ENCODE assay signal across 11 cellular contexts in genomic region chr11:612961-613300, GRCh38. TPM values are rescaled to one million over a fixed set of nuclear protein-coding genes. Genes with fewer than 3 reads are reported as not detected.
DNase-seq lines count a peak whose midpoint lies in the region; ATAC-seq, FAIRE-seq and TF ChIP-seq lines count a peak whose summit lies in the region.
"Had no signal": no experiment of that assay in that cellular context is flagged by ENCODE, and none has a peak within 500 bp of the region (broad histone marks: within the 10 kb centered on the region; RNA-seq: fewer than 3 reads in every experiment).

No MANE protein-coding gene starts in this region.

- TF ChIP-seq RAD21 in HepG2 (CRISPR knock-in tag; IDR thresholded peaks at IDR 0.05): no peak

- no CpG with 5 or more reads among the region's 10 CpGs for WGBS in HepG2 (ENCODE audit: low lambda C conversion rate)
- WGBS in right lobe of liver (ENCODE audit: insufficient coverage, low coverage, low lambda C conversion rate, missing lambda C conversion rate): no CpG with 5 or more reads among the region's 10 CpGs
- WGBS in gastroesophageal sphincter (ENCODE audit: low coverage in 1 of 2), 2 donors: 100% methylated on average over 1 to 2 of the region's 10 CpGs

- no TSS peak for BruUV-seq in HepG2 (replicated peaks; lab: Mats Ljungman, UMichigan)

- H3K79me2 ChIP-seq in HepG2 (ENCODE audit: insufficient read depth, low read length): no peaks in the 10 kb centered on the region

- peaks cover 3% of the 10 kb centered on the region; the same call in 1 of the 2 replicates for H4K20me1 ChIP-seq in HepG2 (ENCODE audit: insufficient read depth, low read length)

- intact Hi-C loops in HepG2 (cut with micrococcal nuclease; ENCODE audit: unreplicated experiment): loop anchor here (10.0 kb wide), 1 partner anchor 58 kb away; no protein-coding TSS in a partner anchor
- intact Hi-C loops in right lobe of liver (cut with DNase I): loop anchor here in 1 of 2 donors (5.0 kb wide), 1 partner anchor 56 kb away; no protein-coding TSS in a partner anchor

- H3K9ac ChIP-seq in HepG2 (ENCODE audit: insufficient read depth, low read depth, low read length): no peak overlapping the region

- no peaks in the 10 kb centered on the region for H3K4me1 ChIP-seq in HepG2 (ENCODE audit: insufficient read depth, low read length)
- peaks cover 0 to 57% (median 28%) of the 10 kb centered on the region in 4 donors for H3K4me1 ChIP-seq in right lobe of liver
- peaks cover 0 to 44% (median 28%) of the 10 kb centered on the region in 3 donors for H3K4me1 ChIP-seq in gastroesophageal sphincter

- TF ChIP-seq CTCF in HepG2 (CRISPR knock-in tag; IDR thresholded peaks at IDR 0.05): no peak
- TF ChIP-seq CTCF in right lobe of liver (IDR thresholded peaks at IDR 0.05): no peak
- TF ChIP-seq CTCF in gastroesophageal sphincter (IDR thresholded peaks at IDR 0.05): no peak

- H3K27ac ChIP-seq in HepG2 (ENCODE audit: extremely low read length, insufficient read depth, low read length) (no peak overlapping the region), right lobe of liver (peak overlapping the region in 1 of 3 donors; percentile 53), gastroesophageal sphincter (peak overlapping the region in 3 of 4 donors; percentile 87 to 94 (median 93))

- in situ Hi-C loops in HepG2 (cut with HindIII; ENCODE audit: extremely low pct_ligation_motif_present, low pct_unique_long_range_greater_than_20kb): no loop called here

- H3K36me3 ChIP-seq in HepG2 (replicated peaks in 1 of 2; ENCODE audit: control insufficient read depth in 1 of 2, insufficient read depth in 2 of 2, low read length in 2 of 2): peaks cover 31 to 60% of the 10 kb centered on the region in 2 experiments; a peak in 4 of 5 replicates
- peaks cover 6 to 48% (median 26%) of the 10 kb centered on the region in 4 donors for H3K36me3 ChIP-seq in right lobe of liver
- H3K36me3 ChIP-seq in gastroesophageal sphincter: peaks cover 0 to 68% of the 10 kb centered on the region in 2 donors

- H3K9me3 ChIP-seq in HepG2 (ENCODE audit: low read length): no peaks in the 10 kb centered on the region
- H3K9me3 ChIP-seq in right lobe of liver: no peaks in the 10 kb centered on the region
- no peaks in the 10 kb centered on the region for H3K9me3 ChIP-seq in gastroesophageal sphincter
- H3K9me3 ChIP-seq: tibial artery had no signal

- ATAC-seq in HepG2 (no peak), right lobe of liver (no peak), gastroesophageal sphincter (no peak), GM18858 (IDR thresholded peaks at IDR 0.05; ENCODE audit: unreplicated experiment) (no peak)

- no peak for TF ChIP-seq POLR2A in HepG2 (IDR thresholded peaks at IDR 0.05; ENCODE audit: insufficient read depth in 1 of 2, low read depth in 2 of 2, low read length in 2 of 2)
- TF ChIP-seq POLR2A in right lobe of liver (IDR thresholded peaks at IDR 0.05): no peak
- TF ChIP-seq POLR2A in gastroesophageal sphincter (IDR thresholded peaks at IDR 0.05): no peak

- FAIRE-seq in HepG2 (lab: Jason Lieb, UNC): no peak

- TF ChIP-seq EP300 in HepG2 (IDR thresholded peaks at IDR 0.05; ENCODE audit: low read depth in 2 of 2, low read length in 2 of 2) (no peak), HepG2 (CRISPR knock-in tag; IDR thresholded peaks at IDR 0.05; ENCODE audit: borderline replicate concordance) (no peak), gastroesophageal sphincter (IDR thresholded peaks at IDR 0.05) (no peak)

- H3K4me3 ChIP-seq in HepG2 (replicated peaks in 1 of 3; ENCODE audit: insufficient read depth in 1 of 3, low read depth in 2 of 3, low read length in 3 of 3) (no peak overlapping the region), right lobe of liver (no peak overlapping the region), gastroesophageal sphincter (no peak overlapping the region)
- H3K4me3 ChIP-seq: tibial artery had no signal

- POLR2A ChIA-PET in HepG2 (lab: Yijun Ruan, JAX): no interaction called here

- DNase-seq in HepG2 (ENCODE audit: low spot score): no peak
- DNase-seq in right lobe of liver: no peak
- DNase-seq in NCI-H82 (lab: John Stamatoyannopoulos, UW): no peak
- no peak for DNase-seq in COLO668 (lab: John Stamatoyannopoulos, UW; ENCODE audit: unreplicated experiment)
- DNase-seq: GF-D8, NCI-H446 treated with DMSO at 0.1 percent for 48 hours had no signal

- no peak overlapping the region for H2AFZ ChIP-seq in HepG2 (ENCODE audit: low read length)

- H3K27me3 ChIP-seq in HepG2 (ENCODE audit: control insufficient read depth in 1 of 2, insufficient read depth in 2 of 2, low read length in 2 of 2) (no peaks in the 10 kb centered on the region), right lobe of liver (no peaks in the 10 kb centered on the region), gastroesophageal sphincter (no peaks in the 10 kb centered on the region)
- H3K27me3 ChIP-seq: tibial artery had no signal

- CTCF ChIA-PET in HepG2 (lab: Yijun Ruan, JAX; ENCODE audit: low intra/inter-chr PET ratio, low total read pairs): no interaction called here

- H3K4me2 ChIP-seq in HepG2 (ENCODE audit: low read depth, low read length): no peak overlapping the region

RNA-seq across cellular contexts. Expression of gene IRF7, which starts 2.8 kb away (rescaled TPM):
- total RNA-seq in HepG2 (2016; rRNA removed; fragmentation: Illumina TruSeq; extraction: Trizol) (not detected in 2 replicates), right lobe of liver (10 to 100 TPM; 27.3 to 72.8 (median 47.7) TPM), gastroesophageal sphincter (10 to 100 TPM in 3 of 4 donors, 1 to 10 TPM in 1; 5.4 to 25.4 (median 13.9) TPM)
- total RNA-seq in HepG2 (2016; cell fraction: cytosol; rRNA removed; fragmentation: Illumina TruSeq; extraction: Trizol; ENCODE audit: low read depth): not detected in 2 replicates
- total RNA-seq in HepG2 (2016; cell fraction: insoluble cytoplasmic fraction; rRNA removed; fragmentation: Illumina TruSeq; extraction: Trizol): not detected in 2 replicates
- not detected in 2 replicates for total RNA-seq in HepG2 (2016; cell fraction: membrane; rRNA removed; fragmentation: Illumina TruSeq; extraction: Trizol)
- not detected in 2 replicates for total RNA-seq in HepG2 (2016; cell fraction: nucleus; rRNA removed; fragmentation: Illumina TruSeq; extraction: Trizol)
- 0.04 TPM in 1 of 2 replicates, not detected in the other for polyA plus RNA-seq in HepG2 (2011; rRNA removed)
- 0.03 TPM in 1 of 2 replicates, not detected in the other for polyA plus RNA-seq in HepG2 (2011; cell fraction: cytosol; rRNA removed)
- 0.47 and 0.69 TPM in 2 replicates for polyA plus RNA-seq in HepG2 (2011; cell fraction: nucleus; rRNA removed)
- polyA plus RNA-seq in HepG2 (2012): 0.42 and 0.91 TPM in 2 replicates
- not detected in 2 replicates for polyA plus RNA-seq in HepG2 (2016; cell fraction: cytosol; fragmentation: Illumina TruSeq; extraction: Trizol; ENCODE audit: low read depth)
- polyA plus RNA-seq in HepG2 (2016; cell fraction: insoluble cytoplasmic fraction; fragmentation: Illumina TruSeq; extraction: Trizol; ENCODE audit: low read depth): not detected in 2 replicates
- polyA plus RNA-seq in HepG2 (2016; cell fraction: membrane; fragmentation: Illumina TruSeq; extraction: Trizol; ENCODE audit: low read depth): not detected in 2 replicates
- not detected in 2 replicates for polyA plus RNA-seq in HepG2 (2016; cell fraction: nucleus; fragmentation: Illumina TruSeq; extraction: Trizol; ENCODE audit: insufficient read depth, low read depth)
- 3.8 TPM in 1 of 2 replicates, not detected in the other for polyA minus RNA-seq in HepG2 (2011; rRNA and poly(A)+ RNA removed; ENCODE audit: low replicate concordance)
- polyA minus RNA-seq in HepG2 (2011; cell fraction: cytosol; rRNA and poly(A)+ RNA removed): not detected in 2 replicates
- polyA minus RNA-seq in HepG2 (2011; cell fraction: nucleus; rRNA and poly(A)+ RNA removed): not detected in 2 replicates

RNA-seq across cellular contexts. Expression of gene CDHR5, which starts 11.8 kb away (rescaled TPM):
- total RNA-seq in HepG2 (2016; rRNA removed; fragmentation: Illumina TruSeq; extraction: Trizol) (0.21 and 0.46 TPM in 2 replicates), right lobe of liver (100 to 1,000 TPM in 2 of 6 experiments, 10 to 100 TPM in 4; 59.4 to 162 (median 80.7) TPM), gastroesophageal sphincter (not detected)
- total RNA-seq in HepG2 (2016; cell fraction: cytosol; rRNA removed; fragmentation: Illumina TruSeq; extraction: Trizol; ENCODE audit: low read depth): 0.09 TPM in 1 of 2 replicates, not detected in the other
- 0.52 TPM in 1 of 2 replicates, not detected in the other for total RNA-seq in HepG2 (2016; cell fraction: insoluble cytoplasmic fraction; rRNA removed; fragmentation: Illumina TruSeq; extraction: Trizol)
- total RNA-seq in HepG2 (2016; cell fraction: membrane; rRNA removed; fragmentation: Illumina TruSeq; extraction: Trizol): 0.25 and 0.52 TPM in 2 replicates
- total RNA-seq in HepG2 (2016; cell fraction: nucleus; rRNA removed; fragmentation: Illumina TruSeq; extraction: Trizol): 0.65 and 0.72 TPM in 2 replicates
- polyA plus RNA-seq in HepG2 (2011; rRNA removed): 0.68 and 0.71 TPM in 2 replicates
- 0.19 and 0.67 TPM in 2 replicates for polyA plus RNA-seq in HepG2 (2011; cell fraction: cytosol; rRNA removed)
- polyA plus RNA-seq in HepG2 (2011; cell fraction: nucleus; rRNA removed): 1.8 and 3.5 TPM in 2 replicates
- polyA plus RNA-seq in HepG2 (2012): 0.37 and 0.71 TPM in 2 replicates
- polyA plus RNA-seq in HepG2 (2016; cell fraction: cytosol; fragmentation: Illumina TruSeq; extraction: Trizol; ENCODE audit: low read depth): 0.06 and 0.12 TPM in 2 replicates
- polyA plus RNA-seq in HepG2 (2016; cell fraction: insoluble cytoplasmic fraction; fragmentation: Illumina TruSeq; extraction: Trizol; ENCODE audit: low read depth): 0.70 and 0.90 TPM in 2 replicates
- polyA plus RNA-seq in HepG2 (2016; cell fraction: membrane; fragmentation: Illumina TruSeq; extraction: Trizol; ENCODE audit: low read depth): 0.11 and 0.40 TPM in 2 replicates
- polyA plus RNA-seq in HepG2 (2016; cell fraction: nucleus; fragmentation: Illumina TruSeq; extraction: Trizol; ENCODE audit: insufficient read depth, low read depth): 3.1 and 3.6 TPM in 2 replicates
- polyA minus RNA-seq in HepG2 (2011; rRNA and poly(A)+ RNA removed; ENCODE audit: low replicate concordance): 0.62 TPM in 1 of 2 replicates, not detected in the other
- polyA minus RNA-seq in HepG2 (2011; cell fraction: cytosol; rRNA and poly(A)+ RNA removed): 0.40 TPM in 1 of 2 replicates, not detected in the other
- polyA minus RNA-seq in HepG2 (2011; cell fraction: nucleus; rRNA and poly(A)+ RNA removed): 0.26 and 0.75 TPM in 2 replicates
- total RNA-seq: Right ventricle myocardium superior had no signal

RNA-seq across cellular contexts. Expression of gene SCT, which starts 14.1 kb away (rescaled TPM):
- total RNA-seq in HepG2 (2016; rRNA removed; fragmentation: Illumina TruSeq; extraction: Trizol): not detected in 2 replicates
- not detected in 2 replicates for total RNA-seq in HepG2 (2016; cell fraction: cytosol; rRNA removed; fragmentation: Illumina TruSeq; extraction: Trizol; ENCODE audit: low read depth)
- total RNA-seq in HepG2 (2016; cell fraction: insoluble cytoplasmic fraction; rRNA removed; fragmentation: Illumina TruSeq; extraction: Trizol): not detected in 2 replicates
- total RNA-seq in HepG2 (2016; cell fraction: membrane; rRNA removed; fragmentation: Illumina TruSeq; extraction: Trizol): not detected in 2 replicates
- not detected in 2 replicates for total RNA-seq in HepG2 (2016; cell fraction: nucleus; rRNA removed; fragmentation: Illumina TruSeq; extraction: Trizol)
- polyA plus RNA-seq in HepG2 (2011; rRNA removed): not detected in 2 replicates
- not detected in 2 replicates for polyA plus RNA-seq in HepG2 (2011; cell fraction: cytosol; rRNA removed)
- not detected in 2 replicates for polyA plus RNA-seq in HepG2 (2011; cell fraction: nucleus; rRNA removed)
- polyA plus RNA-seq in HepG2 (2012): not detected in 2 replicates
- polyA plus RNA-seq in HepG2 (2016; cell fraction: cytosol; fragmentation: Illumina TruSeq; extraction: Trizol; ENCODE audit: low read depth): not detected in 2 replicates
- polyA plus RNA-seq in HepG2 (2016; cell fraction: insoluble cytoplasmic fraction; fragmentation: Illumina TruSeq; extraction: Trizol; ENCODE audit: low read depth): not detected in 2 replicates
- not detected in 2 replicates for polyA plus RNA-seq in HepG2 (2016; cell fraction: membrane; fragmentation: Illumina TruSeq; extraction: Trizol; ENCODE audit: low read depth)
- polyA plus RNA-seq in HepG2 (2016; cell fraction: nucleus; fragmentation: Illumina TruSeq; extraction: Trizol; ENCODE audit: insufficient read depth, low read depth): not detected in 2 replicates
- not detected in 2 replicates for polyA minus RNA-seq in HepG2 (2011; rRNA and poly(A)+ RNA removed; ENCODE audit: low replicate concordance)
- polyA minus RNA-seq in HepG2 (2011; cell fraction: cytosol; rRNA and poly(A)+ RNA removed): not detected in 2 replicates
- polyA minus RNA-seq in HepG2 (2011; cell fraction: nucleus; rRNA and poly(A)+ RNA removed): not detected in 2 replicates
- total RNA-seq in right lobe of liver: not detected
- not detected for total RNA-seq in gastroesophageal sphincter
- total RNA-seq: mesenteric fat pad, Right ventricle myocardium superior had no signal

RNA-seq across cellular contexts. Expression of gene DRD4, which starts 24.1 kb away (rescaled TPM):
- 0.13 TPM in 1 of 2 replicates, not detected in the other for total RNA-seq in HepG2 (2016; rRNA removed; fragmentation: Illumina TruSeq; extraction: Trizol)
- total RNA-seq in HepG2 (2016; cell fraction: cytosol; rRNA removed; fragmentation: Illumina TruSeq; extraction: Trizol; ENCODE audit: low read depth): not detected in 2 replicates
- not detected in 2 replicates for total RNA-seq in HepG2 (2016; cell fraction: insoluble cytoplasmic fraction; rRNA removed; fragmentation: Illumina TruSeq; extraction: Trizol)
- total RNA-seq in HepG2 (2016; cell fraction: membrane; rRNA removed; fragmentation: Illumina TruSeq; extraction: Trizol): 0.15 TPM in 1 of 2 replicates, not detected in the other
- not detected in 2 replicates for total RNA-seq in HepG2 (2016; cell fraction: nucleus; rRNA removed; fragmentation: Illumina TruSeq; extraction: Trizol)
- 0.09 TPM in 2 replicates for polyA plus RNA-seq in HepG2 (2011; rRNA removed)
- polyA plus RNA-seq in HepG2 (2011; cell fraction: cytosol; rRNA removed): 0.11 TPM in 1 of 2 replicates, not detected in the other
- 1.3 and 1.6 TPM in 2 replicates for polyA plus RNA-seq in HepG2 (2011; cell fraction: nucleus; rRNA removed)
- polyA plus RNA-seq in HepG2 (2012): 0.60 and 0.79 TPM in 2 replicates
- 0.18 and 0.26 TPM in 2 replicates for polyA plus RNA-seq in HepG2 (2016; cell fraction: cytosol; fragmentation: Illumina TruSeq; extraction: Trizol; ENCODE audit: low read depth)
- polyA plus RNA-seq in HepG2 (2016; cell fraction: insoluble cytoplasmic fraction; fragmentation: Illumina TruSeq; extraction: Trizol; ENCODE audit: low read depth): 0.16 and 0.24 TPM in 2 replicates
- polyA plus RNA-seq in HepG2 (2016; cell fraction: membrane; fragmentation: Illumina TruSeq; extraction: Trizol; ENCODE audit: low read depth): 0.22 and 0.28 TPM in 2 replicates
- polyA plus RNA-seq in HepG2 (2016; cell fraction: nucleus; fragmentation: Illumina TruSeq; extraction: Trizol; ENCODE audit: insufficient read depth, low read depth): 1.4 and 1.5 TPM in 2 replicates
- 0.42 TPM in 1 of 2 replicates, not detected in the other for polyA minus RNA-seq in HepG2 (2011; rRNA and poly(A)+ RNA removed; ENCODE audit: low replicate concordance)
- not detected in 2 replicates for polyA minus RNA-seq in HepG2 (2011; cell fraction: cytosol; rRNA and poly(A)+ RNA removed)
- polyA minus RNA-seq in HepG2 (2011; cell fraction: nucleus; rRNA and poly(A)+ RNA removed): 0.26 and 0.50 TPM in 2 replicates
- total RNA-seq in right lobe of liver: under 1 TPM in 4 of 6 experiments, not detected in 2; 0.31 to 0.90 (median 0.41) TPM
- total RNA-seq in gastroesophageal sphincter: under 1 TPM in 1 of 4 donors, not detected in 3; 0.27 TPM
- total RNA-seq: Right ventricle myocardium superior had no signal

RNA-seq across cellular contexts. Expression of gene PHRF1, which starts 36.7 kb away (rescaled TPM):
- total RNA-seq in HepG2 (2016; rRNA removed; fragmentation: Illumina TruSeq; extraction: Trizol) (13.7 and 16.7 TPM in 2 replicates), right lobe of liver (10 to 100 TPM; 15.4 to 21.9 (median 20.3) TPM), gastroesophageal sphincter (10 to 100 TPM; 18.0 to 28.0 (median 25.1) TPM)
- 7.4 and 7.9 TPM in 2 replicates for total RNA-seq in HepG2 (2016; cell fraction: cytosol; rRNA removed; fragmentation: Illumina TruSeq; extraction: Trizol; ENCODE audit: low read depth)
- total RNA-seq in HepG2 (2016; cell fraction: insoluble cytoplasmic fraction; rRNA removed; fragmentation: Illumina TruSeq; extraction: Trizol): 10.7 and 17.0 TPM in 2 replicates
- 5.1 and 6.1 TPM in 2 replicates for total RNA-seq in HepG2 (2016; cell fraction: membrane; rRNA removed; fragmentation: Illumina TruSeq; extraction: Trizol)
- total RNA-seq in HepG2 (2016; cell fraction: nucleus; rRNA removed; fragmentation: Illumina TruSeq; extraction: Trizol): 10.8 and 14.2 TPM in 2 replicates
- polyA plus RNA-seq in HepG2 (2011; rRNA removed): 8.2 and 11.2 TPM in 2 replicates
- polyA plus RNA-seq in HepG2 (2011; cell fraction: cytosol; rRNA removed): 4.8 and 7.0 TPM in 2 replicates
- polyA plus RNA-seq in HepG2 (2011; cell fraction: nucleus; rRNA removed): 30.1 and 30.7 TPM in 2 replicates
- polyA plus RNA-seq in HepG2 (2012): 7.4 and 8.1 TPM in 2 replicates
- polyA plus RNA-seq in HepG2 (2016; cell fraction: cytosol; fragmentation: Illumina TruSeq; extraction: Trizol; ENCODE audit: low read depth): 1.6 and 1.8 TPM in 2 replicates
- 10.7 and 13.7 TPM in 2 replicates for polyA plus RNA-seq in HepG2 (2016; cell fraction: insoluble cytoplasmic fraction; fragmentation: Illumina TruSeq; extraction: Trizol; ENCODE audit: low read depth)
- 2.1 and 2.5 TPM in 2 replicates for polyA plus RNA-seq in HepG2 (2016; cell fraction: membrane; fragmentation: Illumina TruSeq; extraction: Trizol; ENCODE audit: low read depth)
- polyA plus RNA-seq in HepG2 (2016; cell fraction: nucleus; fragmentation: Illumina TruSeq; extraction: Trizol; ENCODE audit: insufficient read depth, low read depth): 25.7 and 27.7 TPM in 2 replicates
- polyA minus RNA-seq in HepG2 (2011; rRNA and poly(A)+ RNA removed; ENCODE audit: low replicate concordance): 13.6 and 18.7 TPM in 2 replicates
- 7.8 and 7.9 TPM in 2 replicates for polyA minus RNA-seq in HepG2 (2011; cell fraction: cytosol; rRNA and poly(A)+ RNA removed)
- 17.4 and 19.9 TPM in 2 replicates for polyA minus RNA-seq in HepG2 (2011; cell fraction: nucleus; rRNA and poly(A)+ RNA removed)

Comparison
In these comparisons a context has a peak if more than half of its experiments do, and no peak if none do; other contexts are left out.
1. RNA of gene IRF7, which starts 2.8 kb away (total RNA-seq): 27.3 to 72.8 TPM in right lobe of liver and 5.4 to 25.4 TPM in gastroesophageal sphincter; not detected in HepG2; every median in the first group is over 4 times any median in the second.
2. RNA of gene CDHR5, which starts 11.8 kb away (total RNA-seq): 59.4 to 162 TPM in right lobe of liver; 0.09 to 0.72 TPM in HepG2 and not detected in gastroesophageal sphincter; every median in the first group is over 10 times any median in the second.